Comparison of ENCODE assay signal across 8 cellular contexts in genomic region chr10:131901181-131901829, GRCh38. TPM values are rescaled to one million over a fixed set of nuclear protein-coding genes. Genes with fewer than 3 reads are reported as not detected.
DNase-seq lines count a peak whose midpoint lies in the region; ATAC-seq and TF ChIP-seq lines count a peak whose summit lies in the region.

No MANE protein-coding gene starts in this region.

- peaks cover 43% of the 10 kb centered on the region for H3K4me1 ChIP-seq in lower lobe of right lung

- H3K36me3 ChIP-seq in WERI-Rb-1 (peaks cover 11% of the 10 kb centered on the region), lower lobe of right lung (peaks cover 8% of the 10 kb centered on the region)

- intact Hi-C loops in dorsolateral prefrontal cortex (cut with DNase I), result loop anchor here (2.0 to 5.0 kb wide), 4 partner anchors 61 to 121 kb away; partner anchors contain the start of gene BNIP3 (in 2 of the 2)
- intact Hi-C loops in lower lobe of right lung (cut with DNase I), result no loop called here

- H3K27me3 ChIP-seq in WERI-Rb-1 (ENCODE audit: insufficient read depth, low read depth, severe bottlenecking), result peaks cover 38% of the 10 kb centered on the region
- H3K27me3 ChIP-seq in dorsolateral prefrontal cortex, result no peaks in the 10 kb centered on the region
- peaks cover 11% of the 10 kb centered on the region for H3K27me3 ChIP-seq in lower lobe of right lung (ENCODE audit: low read depth)

- no peak for TF ChIP-seq CTCF in WERI-Rb-1 (IDR thresholded peaks at IDR 0.05; ENCODE audit: low read depth, low read length)
- TF ChIP-seq CTCF in dorsolateral prefrontal cortex (IDR thresholded peaks at IDR 0.05 in 54 of 56, conservative IDR thresholded peaks at IDR 0.05 in 2 of 56; ENCODE audit: low read depth in 1 of 56, partially characterized antibody in 56 of 56), result no peak
- TF ChIP-seq CTCF in lower lobe of right lung (IDR thresholded peaks at IDR 0.05), result no peak

- H3K9me3 ChIP-seq in WERI-Rb-1 (ENCODE audit: severe bottlenecking), result no peaks in the 10 kb centered on the region
- no peaks in the 10 kb centered on the region for H3K9me3 ChIP-seq in lower lobe of right lung

- H3K4me3 ChIP-seq in WERI-Rb-1 (ENCODE audit: low read depth, low read length) (peak overlapping the region; percentile 78), dorsolateral prefrontal cortex (peak overlapping the region; percentile 56 to 99 (median 90)), lower lobe of right lung (peak overlapping the region; percentile 85)

- ATAC-seq in GM19438 (IDR thresholded peaks at IDR 0.05; ENCODE audit: low read depth, unreplicated experiment) (peak; percentile 27), HG03457 (IDR thresholded peaks at IDR 0.05; ENCODE audit: unreplicated experiment) (peak; percentile 21), lower lobe of right lung (peak; percentile 47 to 52)
- ATAC-seq in stimulated activated naive CD8-positive, alpha-beta T cell treated with anti-CD3 and anti-CD28 coated beads, Interleukin-15, Interleukin-2, amounts not matched to agents 100 U/mL and 50 U/mL, for 24 hours, result peak; percentile 24

- H3K27ac ChIP-seq in WERI-Rb-1, result peak overlapping the region; percentile 56
- H3K27ac ChIP-seq in dorsolateral prefrontal cortex, result peak overlapping the region in 54 of 59 donors; percentile 39 to 95 (median 84)
- peak overlapping the region; percentile 95 for H3K27ac ChIP-seq in lower lobe of right lung

- DNase-seq in CD1c-positive myeloid dendritic cell (ENCODE audit: extremely low spot score) (peak; percentile 79), WERI-Rb-1 (no peak), dorsolateral prefrontal cortex (peak in 5 of 10 donors; percentile 19 to 67 (median 29)), lower lobe of right lung (peak; percentile 80), superior temporal gyrus (ENCODE audit: extremely low spot score) (no peak)
- peak; percentile 59 for DNase-seq in stimulated activated naive CD8-positive, alpha-beta T cell treated with anti-CD3 and anti-CD28 coated beads, Interleukin-15, Interleukin-2, amounts not matched to agents 100 U/mL and 50 U/mL, for 24 hours

RNA-seq across cellular contexts. Expression of gene PPP2R2D, which starts 0.5 kb away (rescaled TPM):
- total RNA-seq in dorsolateral prefrontal cortex, result 10 to 100 TPM; 37.7 to 70.2 (median 51.6) TPM
- 30.0 TPM for total RNA-seq in lower lobe of right lung

Comparison
In these comparisons a context has a peak if more than half of its experiments do, and no peak if none do; other contexts are left out.
1. DNase-seq: peak in CD1c-positive myeloid dendritic cell (single experiment), lower lobe of right lung (single experiment) and stimulated activated naive CD8-positive, alpha-beta T cell treated with anti-CD3 and anti-CD28 coated beads, Interleukin-15, Interleukin-2, amounts not matched to agents 100 U/mL and 50 U/mL, for 24 hours (single experiment); none in WERI-Rb-1 (single experiment) and superior temporal gyrus (single experiment).
2. Peak in every context shown above with its lines, with median percentiles within 50 percentile points of each other: ATAC-seq, H3K27ac ChIP-seq and H3K4me3 ChIP-seq.